19 cellular contexts compared by ENCODE assay signal in the genomic region with DNA sequence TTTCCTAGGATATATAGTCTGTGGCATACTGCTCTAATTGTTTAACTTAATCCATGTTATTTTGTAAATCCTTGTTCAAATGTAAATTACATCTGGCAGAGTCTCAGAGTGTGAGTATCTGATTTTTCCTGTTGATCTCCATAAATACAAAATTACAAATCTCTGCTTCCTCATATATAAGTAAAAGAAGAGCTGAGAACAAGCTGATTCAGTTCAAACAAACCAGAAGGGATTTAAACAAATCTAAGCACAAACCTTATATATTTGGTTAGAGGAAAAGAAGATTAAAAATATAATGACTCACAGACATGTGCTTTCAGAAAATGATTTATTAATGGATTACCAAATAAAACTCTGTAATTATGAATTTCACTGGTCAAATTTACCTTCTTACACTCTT. TPM values are rescaled to one million over a fixed set of nuclear protein-coding genes. Genes with fewer than 3 reads are reported as not detected.
"Had no signal": no experiment of that assay in that cellular context is flagged by ENCODE, and none has a peak within 500 bp of the region (broad histone marks: within the 10 kb centered on the region; RNA-seq: fewer than 3 reads in every experiment).

No MANE protein-coding gene starts in this region.

- ATAC-seq: activated CD8-positive, alpha-beta T cell treated with anti-CD3 and anti-CD28 coated beads for 36 hours; activated T-helper 17 cell treated with anti-CD3 and anti-CD28 coated beads, Interleukin-2, amount 50 U/mL, for 72 hours; body of pancreas; gastrocnemius medialis; left lung; mucosa of descending colon; stimulated activated naive CD8-positive, alpha-beta T cell treated with anti-CD3 and anti-CD28 coated beads, Interleukin-15, amount 100 ng/mL, for 72 hours had no signal

- H3K27ac Mint-ChIP-seq: activated CD8-positive, alpha-beta T cell treated with anti-CD3 and anti-CD28 coated beads for 36 hours; activated naive CD8-positive, alpha-beta T cell treated with anti-CD3 and anti-CD28 coated beads, Interleukin-2, amount 10 ng/mL, durations not matched to agents 7 days and 5 days; activated T-helper 17 cell treated with anti-CD3 and anti-CD28 coated beads, Interleukin-2, amount 50 U/mL, for 72 hours; naive B cell; stimulated activated naive CD8-positive, alpha-beta T cell treated with anti-CD3 and anti-CD28 coated beads, Interleukin-15, amount 100 ng/mL, for 72 hours had no signal

- H3K36me3 ChIP-seq: gastrocnemius medialis had no signal

- H3K4me1 Mint-ChIP-seq: activated naive CD8-positive, alpha-beta T cell treated with anti-CD3 and anti-CD28 coated beads, Interleukin-2, amount 10 ng/mL, durations not matched to agents 7 days and 5 days; activated T-helper 17 cell treated with anti-CD3 and anti-CD28 coated beads, Interleukin-2, amount 50 U/mL, for 72 hours; naive B cell; stimulated activated naive CD8-positive, alpha-beta T cell treated with anti-CD3 and anti-CD28 coated beads, Interleukin-15, amount 100 ng/mL, for 72 hours had no signal

- H3K4me3 ChIP-seq: body of pancreas, gastrocnemius medialis, left lung, mucosa of descending colon had no signal

- H3K9me3 ChIP-seq: body of pancreas, gastrocnemius medialis, left lung, mucosa of descending colon had no signal

- H3K27me3 Mint-ChIP-seq: naive B cell had no signal

- H3K4me1 ChIP-seq: body of pancreas had no signal

- H3K36me3 Mint-ChIP-seq: activated naive CD8-positive, alpha-beta T cell treated with anti-CD3 and anti-CD28 coated beads, Interleukin-2, amount 10 ng/mL, durations not matched to agents 7 days and 5 days had no signal

- H3K27ac ChIP-seq: body of pancreas, left lung had no signal

- H3K4me3 Mint-ChIP-seq: activated CD8-positive, alpha-beta T cell treated with anti-CD3 and anti-CD28 coated beads for 36 hours; activated naive CD8-positive, alpha-beta T cell treated with anti-CD3 and anti-CD28 coated beads, Interleukin-2, amount 10 ng/mL, durations not matched to agents 7 days and 5 days; activated T-helper 17 cell treated with anti-CD3 and anti-CD28 coated beads, Interleukin-2, amount 50 U/mL, for 72 hours; naive B cell; stimulated activated naive CD8-positive, alpha-beta T cell treated with anti-CD3 and anti-CD28 coated beads, Interleukin-15, amount 100 ng/mL, for 72 hours had no signal

- H3K27me3 ChIP-seq: body of pancreas, gastrocnemius medialis, left lung had no signal

- H3K9me3 Mint-ChIP-seq: activated CD8-positive, alpha-beta T cell treated with anti-CD3 and anti-CD28 coated beads for 36 hours; activated naive CD8-positive, alpha-beta T cell treated with anti-CD3 and anti-CD28 coated beads, Interleukin-2, amount 10 ng/mL, durations not matched to agents 7 days and 5 days; activated T-helper 17 cell treated with anti-CD3 and anti-CD28 coated beads, Interleukin-2, amount 50 U/mL, for 72 hours; stimulated activated naive CD8-positive, alpha-beta T cell treated with anti-CD3 and anti-CD28 coated beads, Interleukin-15, amount 100 ng/mL, for 72 hours had no signal

- DNase-seq: activated CD4-positive, alpha-beta T cell treated with anti-CD3 and anti-CD28 coated beads for 48 hours; activated CD4-positive, CD25-positive, alpha-beta regulatory T cell; activated CD8-positive, alpha-beta T cell treated with anti-CD3 and anti-CD28 coated beads for 36 hours; activated naive CD4-positive, alpha-beta T cell treated with Interleukin-2 at 50 U/mL for 16 hours; activated naive CD8-positive, alpha-beta T cell treated with anti-CD3 and anti-CD28 coated beads, Interleukin-2, amount 10 ng/mL, durations not matched to agents 7 days and 5 days; activated T-cell treated with anti-CD3 and anti-CD28 coated beads, Interleukin-2, amount 50 U/mL, for 1 hour; body of pancreas; erythroblast; gastrocnemius medialis; head of caudate nucleus; left lung; mucosa of descending colon; naive B cell; stimulated activated CD4-positive, alpha-beta T cell treated with anti-CD3 and anti-CD28 coated beads, Interleukin-2, amount 100 ng/mL, for 24 hours; stimulated activated naive CD8-positive, alpha-beta T cell treated with anti-CD3 and anti-CD28 coated beads, Interleukin-15, amount 100 ng/mL, for 72 hours; T-helper 1 cell; T-helper 9 cell; trophoblast cell had no signal

RNA-seq across cellular contexts. Expression of a gene that starts 37.3 kb away (rescaled TPM):
- total RNA-seq: activated CD8-positive, alpha-beta T cell treated with anti-CD3 and anti-CD28 coated beads for 36 hours had no signal
